Comparison of ENCODE assay signal across 10 cellular contexts in genomic region chr16:69917739-69918138, GRCh38. TPM values are rescaled to one million over a fixed set of nuclear protein-coding genes. Genes with fewer than 3 reads are reported as not detected.
DNase-seq lines count a peak whose midpoint lies in the region; TF ChIP-seq lines count a peak whose summit lies in the region.
"Had no signal": no experiment of that assay in that cellular context is flagged by ENCODE, and none has a peak within 500 bp of the region (broad histone marks: within the 10 kb centered on the region; RNA-seq: fewer than 3 reads in every experiment).

No MANE protein-coding gene starts in this region.

- no peaks in the 10 kb centered on the region for H3K9me2 ChIP-seq in SK-N-SH

- no peak for TF ChIP-seq RAD21 in SK-N-SH (IDR thresholded peaks at IDR 0.05; ENCODE audit: low read length)

- H3K27me3 ChIP-seq in BJ (ENCODE audit: control insufficient read depth, insufficient read depth, low read length) = no peaks in the 10 kb centered on the region
- H3K27me3 ChIP-seq in SK-N-SH (ENCODE audit: insufficient read depth) = no peaks in the 10 kb centered on the region
- no peaks in the 10 kb centered on the region for H3K27me3 ChIP-seq in osteoblast (ENCODE audit: insufficient read depth, low read length)

- TF ChIP-seq EP300 in SK-N-SH (IDR thresholded peaks at IDR 0.05; ENCODE audit: borderline replicate concordance in 1 of 2, low read depth in 1 of 2, low read length in 1 of 2) = no peak

- peak overlapping the region; percentile 61 for H3K9ac ChIP-seq in SK-N-SH

- H3K79me2 ChIP-seq in SK-N-SH (ENCODE audit: insufficient read depth) (no peaks in the 10 kb centered on the region), osteoblast (ENCODE audit: insufficient read depth, low read length) (no peaks in the 10 kb centered on the region)

- H3K4me3 ChIP-seq in BJ (ENCODE audit: low read depth, low read length) = peak overlapping the region; percentile 28; the same call in 1 of the 2 replicates
- peak overlapping the region in 1 of 2 experiments; percentile 24; a peak in 2 of 4 replicates for H3K4me3 ChIP-seq in SK-N-SH (ENCODE audit: low read depth in 2 of 2, low read length in 1 of 2)
- H3K4me3 ChIP-seq in fibroblast of villous mesenchyme (ENCODE audit: low read depth, low read length) = peak overlapping the region; percentile 48
- H3K4me3 ChIP-seq in osteoblast (ENCODE audit: insufficient read depth, low read length) = peak overlapping the region; percentile 41

- no peaks in the 10 kb centered on the region for H4K20me1 ChIP-seq in SK-N-SH (ENCODE audit: insufficient read depth)
- no peaks in the 10 kb centered on the region for H4K20me1 ChIP-seq in osteoblast (ENCODE audit: insufficient read depth, low read length)

- H3K27ac ChIP-seq in SK-N-SH (ENCODE audit: low read depth in 2 of 2, low read length in 1 of 2) = peak overlapping the region in 1 of 2 experiments; percentile 69; a peak in 2 of 4 replicates
- peak overlapping the region; percentile 99 for H3K27ac ChIP-seq in osteoblast (ENCODE audit: low read depth, low read length)

- H3F3A ChIP-seq in SK-N-SH (replicated peaks; ENCODE audit: insufficient read depth) = peaks cover 15% of the 10 kb centered on the region

- TF ChIP-seq CTCF in BJ (IDR thresholded peaks at IDR 0.05; ENCODE audit: insufficient read depth, low read depth, low read length) = no peak
- no peak for TF ChIP-seq CTCF in SK-N-SH (IDR thresholded peaks at IDR 0.05)
- no peak for TF ChIP-seq CTCF in fibroblast of villous mesenchyme (IDR thresholded peaks at IDR 0.05; ENCODE audit: insufficient read depth, low read depth, low read length)
- no peak for TF ChIP-seq CTCF in osteoblast (IDR thresholded peaks at IDR 0.05; ENCODE audit: extremely low read depth, low read depth, low read length)

- H3K4me2 ChIP-seq in SK-N-SH (peak overlapping the region; percentile 51), osteoblast (ENCODE audit: insufficient read depth, low read length) (peak overlapping the region; percentile 73)

- H3K36me3 ChIP-seq in BJ (ENCODE audit: control insufficient read depth, insufficient read depth, low read length) (no peaks in the 10 kb centered on the region), SK-N-SH (replicated peaks in 1 of 2; ENCODE audit: control insufficient read depth in 1 of 2, insufficient read depth in 2 of 2, low read length in 1 of 2) (no peaks in the 10 kb centered on the region), osteoblast (ENCODE audit: insufficient read depth, low read length) (no peaks in the 10 kb centered on the region)

- H3K4me1 ChIP-seq in SK-N-SH (ENCODE audit: control insufficient read depth in 1 of 2, insufficient read depth in 2 of 2, low read depth in 1 of 2, low read length in 1 of 2) = peaks cover 0 to 6% of the 10 kb centered on the region in 2 experiments; a peak in 2 of 4 replicates
- peaks cover 41% of the 10 kb centered on the region for H3K4me1 ChIP-seq in osteoblast (ENCODE audit: insufficient read depth, low read length)

- CTCF ChIA-PET in BJ (lab: Yijun Ruan, JAX) (interaction anchor here (0.5 to 3.0 kb wide), 2 partner anchors 13 to 1045 kb away, joined by 3 to 19 read pairs; no protein-coding TSS in a partner anchor), SK-N-SH (lab: Yijun Ruan, JAX) (interaction anchor here (0.9 to 1.7 kb wide), 3 partner anchors 12 to 121 kb away, joined by 3 to 9 read pairs (median 7); no protein-coding TSS in a partner anchor)

- DNase-seq in BJ (ENCODE audit: low read depth) (peak; percentile 79), SK-N-SH (no peak), fibroblast of villous mesenchyme (ENCODE audit: low read depth) (peak; percentile 95), osteoblast (ENCODE audit: insufficient read length, low spot score, missing footprints) (peak; percentile 89), NCI-H1436 (lab: John Stamatoyannopoulos, UW) (no peak), NCI-H128 (lab: John Stamatoyannopoulos, UW; ENCODE audit: unreplicated experiment) (no peak), superior temporal gyrus (ENCODE audit: extremely low spot score) (no peak)
- no peak for DNase-seq in NK-92 treated with Interleukin-12 subunit alpha and Interleukin-12 subunit beta, amount 100 ng/mL, for 24 hours (lab: John Stamatoyannopoulos, UW)
- DNase-seq: anterior cingulate cortex, SHP77 had no signal

- H3K9me3 ChIP-seq in SK-N-SH (no peaks in the 10 kb centered on the region), osteoblast (ENCODE audit: low read depth, low read length) (no peaks in the 10 kb centered on the region)

- H2AFZ ChIP-seq in SK-N-SH (ENCODE audit: low read depth) (no peak overlapping the region), osteoblast (ENCODE audit: low read length) (peak overlapping the region; percentile 4)

- WGBS in SK-N-SH (ENCODE audit: low lambda C conversion rate) = 42% methylated on average over 20 of the region's 20 CpGs

- POLR2A ChIA-PET in BJ (lab: Charles Lee) (interaction anchor here (0.6 kb wide), 1 partner anchor 10 kb away, joined by 3 read pairs; no protein-coding TSS in a partner anchor), SK-N-SH (lab: Yijun Ruan, JAX) (no interaction called here)

TF ChIP-seq in SK-N-SH, 30 proteins besides CTCF, POLR2A, EP300 and RAD21 (continues in another document):
- TF ChIP-seq SMC3 (IDR thresholded peaks at IDR 0.05; ENCODE audit: low read depth, low read length) (no peak), FOXJ3 (CRISPR knock-in tag; IDR thresholded peaks at IDR 0.05) (no peak), USF2 (IDR thresholded peaks at IDR 0.05; ENCODE audit: borderline replicate concordance, low read depth, low read length) (0 out of 2 replicates have a peak, but pooled peaks have one; percentile 15), EZH2phosphoT487 (IDR thresholded peaks at IDR 0.05; ENCODE audit: borderline replicate concordance, low read depth) (no peak), GATA2 (CRISPR knock-in tag; IDR thresholded peaks at IDR 0.05) (no peak), ELF1 (IDR thresholded peaks at IDR 0.05) (no peak), PBX3 (IDR thresholded peaks at IDR 0.05) (no peak), USF1 (IDR thresholded peaks at IDR 0.05; ENCODE audit: borderline replicate concordance, low read depth) (peak; percentile 63; the same call in 1 of the 2 replicates), TEAD4 (IDR thresholded peaks at IDR 0.05; ENCODE audit: borderline replicate concordance, insufficient read depth) (peak; percentile 89; the same call in 1 of the 2 replicates), RFX5 (IDR thresholded peaks at IDR 0.05; ENCODE audit: low read length) (no peak), FOXM1 (IDR thresholded peaks at IDR 0.05; ENCODE audit: low read depth) (no peak), RCOR1 (IDR thresholded peaks at IDR 0.05; ENCODE audit: low read length) (no peak), FOSL2 (IDR thresholded peaks at IDR 0.05; ENCODE audit: borderline replicate concordance, low read depth) (peak; percentile 58; the same call in 1 of the 2 replicates), TCF12 (IDR thresholded peaks at IDR 0.05) (peak; percentile 31; the same call in 1 of the 2 replicates), MAX (IDR thresholded peaks at IDR 0.05; ENCODE audit: low read depth) (peak; percentile 82), POLR2AphosphoS5 (IDR thresholded peaks at IDR 0.05; ENCODE audit: low read depth, low read length) (no peak), CHD2 (IDR thresholded peaks at IDR 0.05; ENCODE audit: low read length, partially characterized antibody) (no peak), TAF1 (IDR thresholded peaks at IDR 0.05; ENCODE audit: borderline replicate concordance, low read depth, low read length) (0 out of 2 replicates have a peak, but pooled peaks have one; percentile 20), NFIC (IDR thresholded peaks at IDR 0.05; ENCODE audit: borderline replicate concordance) (0 out of 2 replicates have a peak, but pooled peaks have one; percentile 15)

RNA-seq across cellular contexts. Expression of gene CLEC18A, which starts 33.4 kb away (rescaled TPM):
- polyA plus RNA-seq in BJ (2011; rRNA removed) (0.04 and 0.07 TPM in 2 replicates), SK-N-SH (2012; rRNA removed) (0.15 and 0.20 TPM in 2 replicates)
- 0.24 and 0.36 TPM in 2 replicates for polyA minus RNA-seq in BJ (2011; rRNA and poly(A)+ RNA removed)
- 0.01 and 0.04 TPM in 2 replicates for polyA plus RNA-seq in SK-N-SH (2012; cell fraction: cytosol; rRNA removed)
- 2.0 and 3.1 TPM in 2 replicates for polyA plus RNA-seq in SK-N-SH (2012; cell fraction: nucleus; rRNA removed)
- total RNA-seq in fibroblast of villous mesenchyme (0.32 and 0.86 TPM in 2 replicates), osteoblast (0.29 and 1.1 TPM in 2 replicates)

Comparison
In these comparisons a context has a peak if more than half of its experiments do, and no peak if none do; other contexts are left out.
1. DNase-seq: peak in BJ (single experiment), fibroblast of villous mesenchyme (single experiment) and osteoblast (single experiment); none in SK-N-SH (single experiment), NK-92 treated with Interleukin-12 subunit alpha and Interleukin-12 subunit beta, amount 100 ng/mL, for 24 hours (single experiment), NCI-H1436 (single experiment), NCI-H128 (single experiment) and superior temporal gyrus (single experiment).